Comparison of ENCODE assay signal across 26 cellular contexts in genomic region chr18:73060666-73061270, GRCh38.
A peak's percentile ranks its signal among the peaks of the same experiment; 100 is the strongest.
DNase-seq lines count a peak whose midpoint lies in the region; ATAC-seq, FAIRE-seq and TF ChIP-seq lines count a peak whose summit lies in the region.
"Had no signal": no experiment of that assay in that cellular context is flagged by ENCODE, and none has a peak within 500 bp of the region (broad histone marks: within the 10 kb centered on the region; RNA-seq: fewer than 3 reads in every experiment).

No MANE protein-coding gene starts in this region.

- intact Hi-C loops in Right ventricle myocardium superior (cut with DNase I), result no loop called here

- H3K27ac Mint-ChIP-seq in astrocyte (ENCODE audit: unreplicated experiment), result no peak overlapping the region

- H3K36me3 ChIP-seq in astrocyte (ENCODE audit: insufficient read depth, low read length), result no peaks in the 10 kb centered on the region
- H3K36me3 ChIP-seq: BLaER1, lower lobe of right lung, sigmoid colon had no signal

- H3K27me3 ChIP-seq in astrocyte (ENCODE audit: insufficient read depth, low read length), result no peaks in the 10 kb centered on the region
- H3K27me3 ChIP-seq: BLaER1, sigmoid colon had no signal

- no peaks in the 10 kb centered on the region for H3K36me3 Mint-ChIP-seq in astrocyte (ENCODE audit: low read depth, unreplicated experiment)

- DNase-seq in NCI-H748 (lab: John Stamatoyannopoulos, UW; ENCODE audit: unreplicated experiment), result peak; percentile 30
- DNase-seq in NCI-H748 treated with DMSO at 0.1 percent for 48 hours (lab: John Stamatoyannopoulos, UW), result no peak
- peak; percentile 76 for DNase-seq in astrocyte (ENCODE audit: low read depth)
- DNase-seq in epithelial cell of proximal tubule (ENCODE audit: low read depth), result peak; percentile 87
- peak; percentile 8 for DNase-seq in non-pigmented ciliary epithelial cell (ENCODE audit: low read depth)
- no peak for DNase-seq in Right ventricle myocardium superior
- no peak for DNase-seq in SKM-1 (lab: John Stamatoyannopoulos, UW; ENCODE audit: unreplicated experiment)
- no peak for DNase-seq in OCI-M2 (lab: John Stamatoyannopoulos, UW; ENCODE audit: unreplicated experiment)
- DNase-seq: activated CD4-positive, alpha-beta T cell treated with anti-CD3 and anti-CD28 coated beads for 1 hour; activated naive CD4-positive, alpha-beta T cell; activated T-cell treated with anti-CD3 and anti-CD28 coated beads, Interleukin-2, amount 50 U/mL, for 1 hour; amygdala; Calu3; foreskin melanocyte; lower lobe of right lung; NCI-H2107; NCI-H510A; posterior cingulate gyrus; sigmoid colon; stimulated activated CD4-positive, alpha-beta T cell treated with anti-CD3 and anti-CD28 coated beads, Interleukin-15, amount 100 ng/mL, for 24 hours; trophoblast cell had no signal

- no peaks in the 10 kb centered on the region for H3K9me3 Mint-ChIP-seq in astrocyte (ENCODE audit: unreplicated experiment)
- H3K9me3 Mint-ChIP-seq: neural crest cell had no signal

- no peaks in the 10 kb centered on the region for H3K9me3 ChIP-seq in astrocyte (ENCODE audit: insufficient read depth, low read depth, low read length)
- H3K9me3 ChIP-seq: BLaER1, lower lobe of right lung, sigmoid colon had no signal

- no peak overlapping the region for H3K9ac ChIP-seq in astrocyte (ENCODE audit: low read length)
- H3K9ac ChIP-seq: BLaER1 had no signal

- no peak for FAIRE-seq in astrocyte (lab: Jason Lieb, UNC)
- FAIRE-seq: H1, islet of Langerhans had no signal

- no peak overlapping the region for H3K27ac ChIP-seq in astrocyte (ENCODE audit: low read depth, low read length)
- H3K27ac ChIP-seq: 22Rv1, BLaER1, lower lobe of right lung, sigmoid colon had no signal

- H3K27me3 Mint-ChIP-seq in astrocyte (ENCODE audit: low read depth, unreplicated experiment), result no peaks in the 10 kb centered on the region

- H2AFZ ChIP-seq in astrocyte (ENCODE audit: low read depth, low read length), result no peak overlapping the region

- peaks cover 8% of the 10 kb centered on the region for H3K4me1 Mint-ChIP-seq in astrocyte (ENCODE audit: low read depth, unreplicated experiment)
- H3K4me1 Mint-ChIP-seq: neural crest cell had no signal

- ATAC-seq in Right ventricle myocardium superior (ENCODE audit: poor library complexity), result no peak
- ATAC-seq: lower lobe of right lung had no signal

- TF ChIP-seq CTCF in astrocyte (IDR thresholded peaks at IDR 0.05; ENCODE audit: insufficient read depth, low read depth, low read length) (no peak), epithelial cell of proximal tubule (conservative IDR thresholded peaks at IDR 0.05; ENCODE audit: low read depth, low read length) (no peak)

- H3K4me1 ChIP-seq in astrocyte (ENCODE audit: insufficient read depth, low read length), result peaks cover 7% of the 10 kb centered on the region
- H3K4me1 ChIP-seq: BLaER1, lower lobe of right lung, sigmoid colon had no signal

- H3K79me2 ChIP-seq in astrocyte (ENCODE audit: insufficient read depth, low read length), result no peaks in the 10 kb centered on the region

- no peak overlapping the region for H3K4me3 Mint-ChIP-seq in astrocyte (ENCODE audit: unreplicated experiment)
- H3K4me3 Mint-ChIP-seq: neural crest cell had no signal

- no peak overlapping the region for H3K4me3 ChIP-seq in astrocyte (ENCODE audit: insufficient read depth, low read depth, low read length)
- H3K4me3 ChIP-seq in epithelial cell of proximal tubule (ENCODE audit: low read depth, low read length), result no peak overlapping the region
- H3K4me3 ChIP-seq: BLaER1, lower lobe of right lung, sigmoid colon had no signal

- H3K4me2 ChIP-seq in astrocyte (ENCODE audit: low read length), result peak overlapping the region; percentile 13
- H3K4me2 ChIP-seq: BLaER1 had no signal

- H4K20me1 ChIP-seq in astrocyte (ENCODE audit: insufficient read depth, low read length), result no peaks in the 10 kb centered on the region
- H4K20me1 ChIP-seq: BLaER1 had no signal

Comparison
In these comparisons a context has a peak if more than half of its experiments do, and no peak if none do; other contexts are left out.
1. DNase-seq: peak in NCI-H748 (single experiment), astrocyte (single experiment), epithelial cell of proximal tubule (single experiment) and non-pigmented ciliary epithelial cell (single experiment); none in NCI-H748 treated with DMSO at 0.1 percent for 48 hours (single experiment), Right ventricle myocardium superior (single experiment), SKM-1 (single experiment) and OCI-M2 (single experiment).